In genomic region chr20:54170963-54171362, GRCh38 we compare ENCODE assay signal across 2 cellular contexts.
TF ChIP-seq lines count a peak whose summit lies in the region.

No MANE protein-coding gene starts in this region.

TF ChIP-seq in HepG2, 621 proteins besides CTCF, POLR2A, EP300 and RAD21:
- TF ChIP-seq ZNF629 (CRISPR knock-in tag; conservative IDR thresholded peaks at IDR 0.05) = peak; percentile 71
- TF ChIP-seq RARG (CRISPR knock-in tag; IDR thresholded peaks at IDR 0.05; ENCODE audit: low read depth) = no peak
- TF ChIP-seq NONO (IDR thresholded peaks at IDR 0.05) = no peak
- TF ChIP-seq NONO (CRISPR knock-in tag; conservative IDR thresholded peaks at IDR 0.05) = no peak

TF ChIP-seq in endothelial cell of umbilical vein, 7 proteins besides CTCF, POLR2A, EP300 and RAD21:
- TF ChIP-seq EZH2 (IDR thresholded peaks at IDR 0.05; ENCODE audit: borderline replicate concordance, low read depth, low read length, severe bottlenecking) (peak; percentile 41), GATA2 (IDR thresholded peaks at IDR 0.05; ENCODE audit: insufficient read depth, insufficient read length, low read depth, low read length) (no peak), MYC (IDR thresholded peaks at IDR 0.05; ENCODE audit: low read depth, low read length) (no peak), JUN (IDR thresholded peaks at IDR 0.05; ENCODE audit: borderline replicate concordance, insufficient read depth, insufficient read length, low read depth) (no peak), POLR2AphosphoS5 (IDR thresholded peaks at IDR 0.05; ENCODE audit: insufficient read depth, low read depth, low read length) (no peak)
